ENCODE assay signal across 23 cellular contexts in genomic region chr2:217990389-217990788, GRCh38. TPM values are rescaled to one million over a fixed set of nuclear protein-coding genes. Genes with fewer than 3 reads are reported as not detected.
DNase-seq lines count a peak whose midpoint lies in the region; ATAC-seq, FAIRE-seq and TF ChIP-seq lines count a peak whose summit lies in the region.
"Had no signal": no experiment of that assay in that cellular context is flagged by ENCODE, and none has a peak within 500 bp of the region (broad histone marks: within the 10 kb centered on the region; RNA-seq: fewer than 3 reads in every experiment).

No MANE protein-coding gene starts in this region.

- peak overlapping the region; percentile 3 for H2AFZ ChIP-seq in IMR-90 (replicated peaks; ENCODE audit: low read length, poor library complexity)
- no peak overlapping the region for H2AFZ ChIP-seq in H1 (ENCODE audit: low read length)
- H2AFZ ChIP-seq: GM23338 had no signal

- H4K91ac ChIP-seq in IMR-90 (ENCODE audit: insufficient read depth, low read depth, low read length), result 0 out of 2 replicates have a peak overlapping the region, but pooled peaks have one; percentile 23
- no peak overlapping the region for H4K91ac ChIP-seq in H1 (replicated peaks; ENCODE audit: insufficient read length, low read length)

- no peaks in the 10 kb centered on the region for H3K79me2 ChIP-seq in H1 (ENCODE audit: control insufficient read depth in 1 of 2, insufficient read depth in 2 of 2, low read length in 2 of 2)

- H3K14ac ChIP-seq in IMR-90 (replicated peaks; ENCODE audit: low read depth, low read length) (no peak overlapping the region), H1 (ENCODE audit: insufficient read length) (no peak overlapping the region)

- H3K9ac ChIP-seq in IMR-90 (ENCODE audit: low read depth, low read length) (no peak overlapping the region), H1 (replicated peaks in 1 of 4; ENCODE audit: extremely low read depth in 1 of 4, low read depth in 3 of 4, low read length in 3 of 4) (no peak overlapping the region)
- H3K9ac ChIP-seq: BLaER1 had no signal

- CTCF ChIA-PET in IMR-90 (lab: Yijun Ruan, JAX), result no interaction called here
- CTCF ChIA-PET in H1 (lab: Charles Lee; ENCODE audit: partially characterized antibody), result interaction anchor here (0.6 to 22.4 kb wide), 7 partner anchors 9 to 327 kb away, joined by 4 to 480 read pairs (median 15); no protein-coding TSS in a partner anchor

- H3K4me3 ChIP-seq in heart right ventricle (no peak overlapping the region), IMR-90 (ENCODE audit: insufficient read depth, low read depth, low read length) (no peak overlapping the region), H1 (ENCODE audit: extremely low read depth in 1 of 4, insufficient read depth in 2 of 4, low read depth in 3 of 4, low read length in 4 of 4) (no peak overlapping the region)
- H3K4me3 ChIP-seq: A549, BLaER1, GM23338 had no signal

- no peak overlapping the region for H2AK9ac ChIP-seq in IMR-90 (replicated peaks; ENCODE audit: low read depth, low read length, poor library complexity)

- peaks cover 47% of the 10 kb centered on the region for H4K20me1 ChIP-seq in IMR-90 (ENCODE audit: insufficient read depth, low read length)
- peaks cover 0 to 7% of the 10 kb centered on the region in 2 experiments for H4K20me1 ChIP-seq in H1 (replicated peaks in 1 of 2; ENCODE audit: control insufficient read depth in 1 of 2, insufficient read depth in 2 of 2, low read length in 2 of 2)

- H2BK20ac ChIP-seq in IMR-90 (ENCODE audit: low read depth, low read length) (no peak overlapping the region), H1 (ENCODE audit: low read length) (peak overlapping the region; percentile 77; the same call in 1 of the 2 replicates)

- H3K9me1 ChIP-seq in IMR-90 (ENCODE audit: insufficient read depth, low read length), result peaks cover 27% of the 10 kb centered on the region

- no TSS peak for BruUV-seq in IMR-90 (replicated peaks; lab: Mats Ljungman, UMichigan)

- H3K23ac ChIP-seq in IMR-90 (ENCODE audit: low read depth, low read length) (no peak overlapping the region), H1 (ENCODE audit: insufficient read length) (no peak overlapping the region)

- whole genome bisulfite sequencing in heart right ventricle, 2 donors, result 97% methylated on average over 3 of the region's 3 CpGs
- WGBS in IMR-90 (ENCODE audit: extremely low coverage in 2 of 2, insufficient read length in 1 of 2), 2 experiments, result 89% methylated on average over 3 of the region's 3 CpGs; no CpG with 5 or more reads in 1 of the 2 experiments
- WGBS in H1 (ENCODE audit: extremely low coverage in 1 of 2, insufficient coverage in 1 of 2, insufficient read length in 1 of 2, insufficient replicate concordance in 2 of 2, low coverage in 1 of 2, low lambda C conversion rate in 2 of 2, missing lambda C conversion rate in 1 of 2), 2 experiments, result 89% methylated on average over 3 of the region's 3 CpGs; no CpG with 5 or more reads in 1 of the 2 experiments

- no peak for FAIRE-seq in H1 (lab: Jason Lieb, UNC)
- FAIRE-seq: A549, GM18507 had no signal

- TF ChIP-seq CTCF in heart right ventricle (IDR thresholded peaks at IDR 0.05) (no peak), IMR-90 (conservative IDR thresholded peaks at IDR 0.05; ENCODE audit: low read depth, low read length) (no peak), H1 (IDR thresholded peaks at IDR 0.05; ENCODE audit: control extremely low read depth in 1 of 3, insufficient read depth in 1 of 3, low read depth in 1 of 3, low read length in 3 of 3) (no peak), nephron progenitor cell (IDR thresholded peaks at IDR 0.05) (no peak)

- H4K8ac ChIP-seq in IMR-90 (ENCODE audit: low read depth in 2 of 2, low read length in 2 of 2), result no peak overlapping the region
- H4K8ac ChIP-seq in H1 (ENCODE audit: extremely low read depth, insufficient read depth, low read length), result no peak overlapping the region

- no peak overlapping the region for H3K4me3 Mint-ChIP-seq in nephron progenitor cell
- H3K4me3 Mint-ChIP-seq in effector memory CD8-positive, alpha-beta T cell, result no peak overlapping the region
- H3K4me3 Mint-ChIP-seq: CD4-positive, CD25-positive, alpha-beta regulatory T cell; CD8-positive, alpha-beta memory T cell; GM23338 had no signal

- H3K36me3 ChIP-seq in heart right ventricle (peaks cover 0 to 4% (median 0%) of the 10 kb centered on the region in 9 donors), IMR-90 (ENCODE audit: control insufficient read depth, insufficient read depth, low read length) (peaks cover 34% of the 10 kb centered on the region), H1 (ENCODE audit: control insufficient read depth in 2 of 4, insufficient read depth in 4 of 4, low read length in 3 of 4) (no peaks in the 10 kb centered on the region)

- H2AK5ac ChIP-seq in IMR-90 (ENCODE audit: low read depth, low read length) (peak overlapping the region; percentile 78), H1 (ENCODE audit: low read depth, low read length) (peak overlapping the region; percentile 96)

- dilution Hi-C loops in IMR-90 (cut with HindIII; ENCODE audit: low sequenced_read_pairs, unreplicated experiment), result no loop called here

- ATAC-seq in heart right ventricle (no peak), IMR-90 (ENCODE audit: low read depth) (no peak), sciatic nerve (no peak)
- ATAC-seq in effector memory CD8-positive, alpha-beta T cell (replicated peaks), result no peak
- ATAC-seq: A549, GM23338, HCT116 had no signal

- H3K4me1 Mint-ChIP-seq in nephron progenitor cell, result peaks cover 37% of the 10 kb centered on the region
- peaks cover 3 to 6% of the 10 kb centered on the region in 2 donors for H3K4me1 Mint-ChIP-seq in effector memory CD8-positive, alpha-beta T cell (ENCODE audit: low read depth in 2 of 2)
- H3K4me1 Mint-ChIP-seq: CD4-positive, CD25-positive, alpha-beta regulatory T cell; CD8-positive, alpha-beta memory T cell had no signal

- POLR2A ChIA-PET in IMR-90 (lab: Charles Lee; ENCODE audit: unreplicated experiment), result interaction anchor here (0.6 kb wide), 1 partner anchor 80 kb away, joined by 5 read pairs; no protein-coding TSS in a partner anchor
- POLR2A ChIA-PET in H1 (lab: Charles Lee; ENCODE audit: partially characterized antibody), result no interaction called here

- H3K18ac ChIP-seq in IMR-90 (ENCODE audit: low read depth, low read length), result no peak overlapping the region
- H3K18ac ChIP-seq in H1 (ENCODE audit: extremely low read depth, low read length), result no peak overlapping the region

- H3K79me1 ChIP-seq in IMR-90 (ENCODE audit: low read depth in 1 of 2, low read length in 2 of 2) (peaks cover 34 to 92% of the 10 kb centered on the region in 2 experiments), H1 (ENCODE audit: low read depth, low read length) (no peaks in the 10 kb centered on the region)

- no peak overlapping the region for H4K5ac ChIP-seq in IMR-90 (ENCODE audit: low read depth, low read length)
- no peak overlapping the region for H4K5ac ChIP-seq in H1 (ENCODE audit: insufficient read length, low read depth, low read length)

- H3K9me3 ChIP-seq in heart right ventricle, result no peaks in the 10 kb centered on the region
- H3K9me3 ChIP-seq in IMR-90 (ENCODE audit: control insufficient read depth, insufficient read depth, low read length), result no peaks in the 10 kb centered on the region
- no peaks in the 10 kb centered on the region for H3K9me3 ChIP-seq in H1 (ENCODE audit: insufficient read depth in 2 of 2, low read depth in 1 of 2, low read length in 1 of 2)
- H3K9me3 ChIP-seq: A549, BLaER1 had no signal

- intact Hi-C loops in cardiac septum (cut with DNase I), result no loop called here
- intact Hi-C loops in heart right ventricle (cut with DNase I), result loop anchor here in 4 of 10 donors (1.0 to 5.0 kb wide), 4 partner anchors 42 to 205 kb away; no protein-coding TSS in a partner anchor
- intact Hi-C loops in IMR-90 (cut with micrococcal nuclease), result no loop called here
- intact Hi-C loops in sciatic nerve (cut with DNase I), result loop anchor here (5.0 kb wide), 2 partner anchors 42 to 203 kb away; no protein-coding TSS in a partner anchor

- no peak overlapping the region for H3K27ac Mint-ChIP-seq in nephron progenitor cell
- no peak overlapping the region for H3K27ac Mint-ChIP-seq in effector memory CD8-positive, alpha-beta T cell
- H3K27ac Mint-ChIP-seq: CD4-positive, CD25-positive, alpha-beta regulatory T cell; CD8-positive, alpha-beta memory T cell; GM23338 had no signal

- H2BK120ac ChIP-seq in IMR-90 (ENCODE audit: low read depth, low read length) (no peak overlapping the region), H1 (replicated peaks; ENCODE audit: low read depth, low read length) (no peak overlapping the region)

- H3K4ac ChIP-seq in IMR-90 (ENCODE audit: low read depth, low read length) (no peak overlapping the region; the same call in 1 of the 2 replicates), H1 (replicated peaks; ENCODE audit: insufficient read length, low read depth, low read length) (no peak overlapping the region)

- in situ Hi-C loops in IMR-90 (cut with MboI; ENCODE audit: low sequenced_read_pairs), result no loop called here

- no peak overlapping the region for H3K4me2 ChIP-seq in IMR-90 (ENCODE audit: low read depth, low read length)
- no peak overlapping the region for H3K4me2 ChIP-seq in H1 (ENCODE audit: insufficient read depth in 1 of 2, low read depth in 2 of 2, low read length in 2 of 2)
- H3K4me2 ChIP-seq: A549, BLaER1, GM23338 had no signal

- H2BK5ac ChIP-seq in IMR-90 (ENCODE audit: low read depth, low read length, poor library complexity, severe bottlenecking) (peak overlapping the region; percentile 25), H1 (ENCODE audit: low read depth, low read length) (peak overlapping the region; percentile 55; the same call in 1 of the 2 replicates)

- DNase-seq in cardiac septum (ENCODE audit: low spot score), result peak; percentile 1
- no peak for DNase-seq in heart right ventricle
- DNase-seq in IMR-90, result no peak
- no peak for DNase-seq in H1 (ENCODE audit: low read depth in 1 of 2, low spot score in 2 of 2)
- peak; percentile 36 for DNase-seq in sciatic nerve (ENCODE audit: low spot score)
- DNase-seq in OCI-M1 (lab: John Stamatoyannopoulos, UW), result no peak
- no peak for DNase-seq in nephron progenitor cell
- DNase-seq in effector memory CD8-positive, alpha-beta T cell, result no peak
- DNase-seq: CD4-positive, CD25-positive, alpha-beta regulatory T cell; COR-L47; DMS 273 treated with DMSO at 0.1 percent for 48 hours; DMS53; DND-41; EL; H7 had no signal

- H3K9me3 Mint-ChIP-seq in nephron progenitor cell, result no peaks in the 10 kb centered on the region
- no peaks in the 10 kb centered on the region for H3K9me3 Mint-ChIP-seq in effector memory CD8-positive, alpha-beta T cell
- H3K9me3 Mint-ChIP-seq: CD8-positive, alpha-beta memory T cell; GM23338 had no signal

- H3K27me3 Mint-ChIP-seq in nephron progenitor cell (ENCODE audit: low read depth, poor library complexity), result peaks cover 23% of the 10 kb centered on the region
- peaks cover 18 to 25% of the 10 kb centered on the region in 2 donors for H3K27me3 Mint-ChIP-seq in effector memory CD8-positive, alpha-beta T cell

- no peaks in the 10 kb centered on the region for H3K27me3 ChIP-seq in heart right ventricle
- H3K27me3 ChIP-seq in IMR-90 (ENCODE audit: control insufficient read depth, insufficient read depth, low read length), result no peaks in the 10 kb centered on the region
- H3K27me3 ChIP-seq in H1 (replicated peaks in 1 of 4; ENCODE audit: control insufficient read depth in 3 of 4, extremely low read depth in 1 of 4, insufficient read depth in 3 of 4, low read length in 3 of 4), result no peaks in the 10 kb centered on the region; a peak in 1 of 7 replicates
- H3K27me3 ChIP-seq: BLaER1 had no signal

- TF ChIP-seq RAD21 in IMR-90 (IDR thresholded peaks at IDR 0.05; ENCODE audit: low read length) (no peak), H1 (IDR thresholded peaks at IDR 0.05 in 1 of 2, conservative IDR thresholded peaks at IDR 0.05 in 1 of 2; ENCODE audit: low read depth in 2 of 2, low read length in 2 of 2) (no peak)

- TF ChIP-seq EP300 in H1 (IDR thresholded peaks at IDR 0.05; ENCODE audit: borderline replicate concordance in 1 of 2, low read depth in 2 of 2, low read length in 2 of 2), result no peak

- no peak for TF ChIP-seq POLR2A in IMR-90 (IDR thresholded peaks at IDR 0.05; ENCODE audit: low read depth, low read length)
- TF ChIP-seq POLR2A in H1 (IDR thresholded peaks at IDR 0.05; ENCODE audit: control extremely low read depth in 1 of 2, low read depth in 2 of 2, low read length in 2 of 2), result no peak

- peaks cover 15 to 61% (median 37%) of the 10 kb centered on the region in 9 donors for H3K4me1 ChIP-seq in heart right ventricle
- H3K4me1 ChIP-seq in IMR-90 (ENCODE audit: control insufficient read depth, insufficient read depth, low read length), result peaks cover 35% of the 10 kb centered on the region
- H3K4me1 ChIP-seq in H1 (replicated peaks in 1 of 4; ENCODE audit: control insufficient read depth in 3 of 4, insufficient read depth in 4 of 4, low read length in 3 of 4), result peaks cover 0 to 12% (median 4%) of the 10 kb centered on the region in 4 experiments; a peak in 4 of 7 replicates

- H3K27ac ChIP-seq in heart right ventricle (no peak overlapping the region), IMR-90 (ENCODE audit: insufficient read depth, low read length) (no peak overlapping the region), H1 (ENCODE audit: low read depth, low read length) (no peak overlapping the region)
- H3K27ac ChIP-seq: 22Rv1, A549, BLaER1 had no signal

- no peaks in the 10 kb centered on the region for H3K36me3 Mint-ChIP-seq in nephron progenitor cell (ENCODE audit: low read depth)
- H3K36me3 Mint-ChIP-seq in effector memory CD8-positive, alpha-beta T cell (ENCODE audit: insufficient read depth), result no peaks in the 10 kb centered on the region
- H3K36me3 Mint-ChIP-seq: CD4-positive, CD25-positive, alpha-beta regulatory T cell; CD8-positive, alpha-beta memory T cell had no signal

- H2BK15ac ChIP-seq in IMR-90 (ENCODE audit: low read depth, low read length), result no peak overlapping the region
- H2BK15ac ChIP-seq in H1 (ENCODE audit: low read length), result peak overlapping the region; percentile 93

- H2BK12ac ChIP-seq in H1 (ENCODE audit: low read depth, low read length), result peak overlapping the region; percentile 68; the same call in 1 of the 2 replicates

- H3K23me2 ChIP-seq in H1 (ENCODE audit: low read depth, low read length), result peaks cover 10% of the 10 kb centered on the region; the same call in 1 of the 2 replicates

- H3K56ac ChIP-seq in IMR-90 (ENCODE audit: extremely low read depth, insufficient read depth, low read length), result no peak overlapping the region
- no peak overlapping the region for H3K56ac ChIP-seq in H1 (replicated peaks; ENCODE audit: insufficient read length, low read depth, low read length)

RNA-seq across cellular contexts. Expression of gene TNS1, which starts 12.4 kb away (rescaled TPM):
- total RNA-seq in cardiac septum, result 870 TPM
- total RNA-seq in heart right ventricle, result 100 to 1,000 TPM; 583 to 844 (median 738) TPM
- 100 to 1,000 TPM in 1 of 2 donors, 10 to 100 TPM in 1; 64.6 to 244 TPM for polyA plus RNA-seq in heart right ventricle
- total RNA-seq in IMR-90 (2012; rRNA removed), result 41.9 and 45.2 TPM in 2 replicates
- polyA plus RNA-seq in IMR-90 (2012; rRNA removed), result 40.3 and 41.1 TPM in 2 replicates
- 17.3 and 23.8 TPM in 2 replicates for polyA plus RNA-seq in IMR-90 (2012; cell fraction: cytosol; rRNA removed)
- polyA plus RNA-seq in IMR-90 (2012; cell fraction: nucleus; rRNA removed; ENCODE audit: low replicate concordance), result 68.3 and 71.1 TPM in 2 replicates
- total RNA-seq in H1 (2021; fragmentation: NEBNext Ultra II Directional; extraction: Animal tissue kit (Norgen Biotek cat#: 25700)), result 4.8 and 5.1 TPM in 2 replicates
- polyA plus RNA-seq in H1 (2011; rRNA removed), result 1.5 and 1.9 TPM in 2 replicates
- polyA plus RNA-seq in H1 (2011; cell fraction: cytosol; rRNA removed), result 1.3 TPM
- 7.3 TPM for polyA plus RNA-seq in H1 (2011; cell fraction: nucleus; rRNA removed)
- polyA plus RNA-seq in H1 (2012, experiment 1 of 2), result 2.0 to 2.7 TPM (median 2.3 TPM) in 4 replicates
- 1.1 TPM for polyA plus RNA-seq in H1 (2012, experiment 2 of 2)
- polyA plus RNA-seq in H1 (2013, experiment 1 of 2), result 1.9 TPM
- 2.0 TPM for polyA plus RNA-seq in H1 (2013, experiment 2 of 2)
- 11.6 and 19.6 TPM in 2 replicates for polyA minus RNA-seq in H1 (2011; rRNA and poly(A)+ RNA removed)
- polyA minus RNA-seq in H1 (2011; cell fraction: cytosol; rRNA and poly(A)+ RNA removed), result 4.1 TPM
- polyA minus RNA-seq in H1 (2011; cell fraction: nucleus; rRNA and poly(A)+ RNA removed), result 15.0 TPM
- 703 TPM for total RNA-seq in sciatic nerve
- total RNA-seq: G401 had no signal
- polyA plus RNA-seq: CD4-positive, CD25-positive, alpha-beta regulatory T cell; CD8-positive, alpha-beta memory T cell had no signal

Comparison
In these comparisons a context has a peak if more than half of its experiments do, and no peak if none do; other contexts are left out.
1. DNase-seq: peak in cardiac septum (single experiment) and sciatic nerve (single experiment); none in heart right ventricle (0 of 2), IMR-90 (single experiment), H1 (0 of 2), OCI-M1 (single experiment), nephron progenitor cell (single experiment) and effector memory CD8-positive, alpha-beta T cell (0 of 3).
2. RNA of gene TNS1, which starts 12.4 kb away (total RNA-seq): 870 TPM in cardiac septum (single experiment), 583 to 844 TPM in heart right ventricle and 703 TPM in sciatic nerve (single experiment); 41.9 to 45.2 TPM in IMR-90 and 4.8 to 5.1 TPM in H1; every median in the first group is over 10 times any median in the second.